Comparison of ENCODE assay signal across 23 cellular contexts in genomic region chr10:58164517-58164916, GRCh38.
"Had no signal": no experiment of that assay in that cellular context is flagged by ENCODE, and none has a peak within 500 bp of the region (broad histone marks: within the 10 kb centered on the region; RNA-seq: fewer than 3 reads in every experiment).

No MANE protein-coding gene starts in this region.

- H3K9me3 Mint-ChIP-seq: activated B cell treated with CpG ODN at 0.5 μM for 24 hours; activated CD4-positive, alpha-beta memory T cell treated with anti-CD3 and anti-CD28 coated beads for 36 hours; activated CD4-positive, alpha-beta T cell treated with anti-CD3 and anti-CD28 coated beads, Interleukin-2, amount 10 ng/mL, durations not matched to agents 7 days and 5 days; activated naive CD4-positive, alpha-beta T cell treated with anti-CD3 and anti-CD28 coated beads for 36 hours; activated T-cell treated with anti-CD3 and anti-CD28 coated beads, Interleukin-2, amount 50 U/mL, for 4 hours; T-helper 1 cell treated with Interleukin-12 subunit alpha and Interleukin-12 subunit beta and Interleukin-4 antibody, amounts not matched to agents 30 μg/mL and 1 μg/mL, for 36 hours had no signal

- H3K36me3 ChIP-seq: colonic mucosa had no signal

- H3K4me1 ChIP-seq: colonic mucosa had no signal

- H3K4me3 Mint-ChIP-seq: activated B cell treated with CpG ODN at 0.5 μM for 24 hours; activated CD4-positive, alpha-beta memory T cell treated with anti-CD3 and anti-CD28 coated beads for 36 hours; activated CD4-positive, alpha-beta T cell treated with anti-CD3 and anti-CD28 coated beads, Interleukin-2, amount 10 ng/mL, durations not matched to agents 7 days and 5 days; activated naive CD4-positive, alpha-beta T cell treated with anti-CD3 and anti-CD28 coated beads for 36 hours; activated naive CD8-positive, alpha-beta T cell; activated T-cell treated with anti-CD3 and anti-CD28 coated beads, Interleukin-2, amount 50 U/mL, for 4 hours; T-helper 1 cell treated with Interleukin-12 subunit alpha and Interleukin-12 subunit beta and Interleukin-4 antibody, amounts not matched to agents 30 μg/mL and 1 μg/mL, for 36 hours had no signal

- H3K4me3 ChIP-seq: colonic mucosa had no signal

- H3K9me3 ChIP-seq: colonic mucosa had no signal

- FAIRE-seq: astrocyte, RCC 7860 had no signal

- H3K27ac Mint-ChIP-seq: activated B cell treated with CpG ODN at 0.5 μM for 24 hours; activated CD4-positive, alpha-beta memory T cell treated with anti-CD3 and anti-CD28 coated beads for 36 hours; activated CD4-positive, alpha-beta T cell treated with anti-CD3 and anti-CD28 coated beads, Interleukin-2, amount 10 ng/mL, durations not matched to agents 7 days and 5 days; activated naive CD4-positive, alpha-beta T cell treated with anti-CD3 and anti-CD28 coated beads for 36 hours; activated naive CD8-positive, alpha-beta T cell; T-helper 1 cell treated with Interleukin-12 subunit alpha and Interleukin-12 subunit beta and Interleukin-4 antibody, amounts not matched to agents 30 μg/mL and 1 μg/mL, for 36 hours had no signal

- H3K36me3 Mint-ChIP-seq: activated CD4-positive, alpha-beta memory T cell treated with anti-CD3 and anti-CD28 coated beads for 36 hours; activated naive CD8-positive, alpha-beta T cell had no signal

- ATAC-seq: activated T-cell treated with anti-CD3 and anti-CD28 coated beads, Interleukin-2, amount 50 U/mL, for 4 hours; PC-3 had no signal

- H3K4me1 Mint-ChIP-seq: activated B cell treated with CpG ODN at 0.5 μM for 24 hours; activated CD4-positive, alpha-beta T cell treated with anti-CD3 and anti-CD28 coated beads, Interleukin-2, amount 10 ng/mL, durations not matched to agents 7 days and 5 days had no signal

- DNase-seq: activated B cell treated with CpG ODN at 0.5 μM for 24 hours; activated CD4-positive, alpha-beta memory T cell treated with anti-CD3 and anti-CD28 coated beads for 36 hours; activated CD4-positive, alpha-beta T cell treated with anti-CD3 and anti-CD28 coated beads for 1 hour; activated CD4-positive, alpha-beta T cell treated with anti-CD3 and anti-CD28 coated beads, Interleukin-2, amount 10 ng/mL, durations not matched to agents 7 days and 5 days; activated CD8-positive, alpha-beta memory T cell treated with anti-CD3 and anti-CD28 coated beads for 24 hours; activated gamma-delta T cell; activated naive CD4-positive, alpha-beta T cell treated with anti-CD3 and anti-CD28 coated beads for 36 hours; activated T-cell treated with anti-CD3 and anti-CD28 coated beads, Interleukin-2, amount 50 U/mL, for 4 hours; amygdala; caudate nucleus; colonic mucosa; NCI-H1105 treated with DMSO at 0.1 percent for 48 hours; NCI-H1436 treated with DMSO at 0.1 percent for 48 hours; NCI-H187; NCI-H2081; NCI-H446; NCI-H524; PC-3; SHP77 treated with DMSO at 0.1 percent for 48 hours had no signal

- H3K27ac ChIP-seq: colonic mucosa had no signal

- H3K27me3 ChIP-seq: colonic mucosa had no signal
